Comparison of ENCODE assay signal across 1 cellular context in the genomic region with DNA sequence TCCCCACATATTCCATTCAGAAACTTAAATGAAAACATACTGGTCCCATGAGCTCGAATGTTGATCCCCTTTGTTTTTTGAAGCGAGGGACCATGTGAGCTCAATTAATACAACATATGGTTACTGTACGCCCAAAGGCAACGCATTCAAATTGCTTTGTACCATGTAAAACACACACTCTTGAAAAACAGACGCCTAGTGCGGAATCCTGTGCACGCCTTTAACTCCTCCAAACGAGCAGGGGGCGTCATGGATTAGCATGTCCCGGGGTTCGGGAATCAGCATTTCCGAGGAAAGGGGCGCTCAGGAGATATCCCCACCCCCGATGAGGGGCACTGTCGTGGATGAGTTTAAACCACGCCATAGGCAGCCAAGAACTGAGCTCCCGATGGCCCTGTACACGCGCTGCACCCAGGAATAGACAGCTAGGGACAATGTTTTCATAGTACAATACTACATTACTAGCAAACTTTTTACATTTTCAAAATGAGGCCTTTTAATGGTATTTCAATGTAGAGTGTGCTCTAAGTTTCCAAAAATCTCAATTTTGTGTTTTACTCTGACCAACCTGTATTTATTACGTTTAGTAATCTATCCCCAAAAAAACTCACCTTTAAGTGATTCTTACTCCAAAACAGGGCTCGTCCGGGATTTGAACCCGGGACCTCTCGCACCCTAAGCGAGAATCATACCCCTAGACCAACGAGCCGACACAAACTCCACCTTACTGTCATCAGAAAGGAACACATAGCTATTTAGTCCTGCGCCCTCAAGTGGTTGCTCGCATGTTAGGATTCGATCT.
TF ChIP-seq lines count a peak whose summit lies in the region.

No MANE protein-coding gene starts in this region.

TF ChIP-seq in SK-N-SH, 30 proteins besides CTCF, POLR2A, EP300 and RAD21 (continued from another document):
- TF ChIP-seq, protein P1, sequence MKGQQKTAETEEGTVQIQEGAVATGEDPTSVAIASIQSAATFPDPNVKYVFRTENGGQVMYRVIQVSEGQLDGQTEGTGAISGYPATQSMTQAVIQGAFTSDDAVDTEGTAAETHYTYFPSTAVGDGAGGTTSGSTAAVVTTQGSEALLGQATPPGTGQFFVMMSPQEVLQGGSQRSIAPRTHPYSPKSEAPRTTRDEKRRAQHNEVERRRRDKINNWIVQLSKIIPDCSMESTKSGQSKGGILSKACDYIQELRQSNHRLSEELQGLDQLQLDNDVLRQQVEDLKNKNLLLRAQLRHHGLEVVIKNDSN (IDR thresholded peaks at IDR 0.05; ENCODE audit: borderline replicate concordance, low read depth) = no peak
- peak; percentile 81 for TF ChIP-seq MXI1 (IDR thresholded peaks at IDR 0.05; ENCODE audit: low read depth, low read length)
- TF ChIP-seq EZH2phosphoT487 (IDR thresholded peaks at IDR 0.05; ENCODE audit: borderline replicate concordance, low read depth) = no peak
- peak; percentile 31; the same call in 1 of the 2 replicates for TF ChIP-seq SMC3 (IDR thresholded peaks at IDR 0.05; ENCODE audit: low read depth, low read length)
- peak; percentile 72; the same call in 1 of the 2 replicates for TF ChIP-seq RCOR1 (IDR thresholded peaks at IDR 0.05; ENCODE audit: low read length)
- no peak for TF ChIP-seq GATA2 (CRISPR knock-in tag; IDR thresholded peaks at IDR 0.05)
- peak; percentile 22 for TF ChIP-seq CHD2 (IDR thresholded peaks at IDR 0.05; ENCODE audit: low read length, partially characterized antibody)
- no peak for TF ChIP-seq POLR2AphosphoS5 (IDR thresholded peaks at IDR 0.05; ENCODE audit: low read depth, low read length)
- peak; percentile 88; the same call in 1 of the 2 replicates for TF ChIP-seq TEAD4 (IDR thresholded peaks at IDR 0.05; ENCODE audit: borderline replicate concordance, insufficient read depth)
- TF ChIP-seq FOSL2 (IDR thresholded peaks at IDR 0.05; ENCODE audit: borderline replicate concordance, low read depth) = peak; percentile 60; the same call in 1 of the 2 replicates
- peak; percentile 21; the same call in 1 of the 2 replicates for TF ChIP-seq TCF12 (IDR thresholded peaks at IDR 0.05)
